24 cellular contexts compared by ENCODE assay signal in the genomic region with DNA sequence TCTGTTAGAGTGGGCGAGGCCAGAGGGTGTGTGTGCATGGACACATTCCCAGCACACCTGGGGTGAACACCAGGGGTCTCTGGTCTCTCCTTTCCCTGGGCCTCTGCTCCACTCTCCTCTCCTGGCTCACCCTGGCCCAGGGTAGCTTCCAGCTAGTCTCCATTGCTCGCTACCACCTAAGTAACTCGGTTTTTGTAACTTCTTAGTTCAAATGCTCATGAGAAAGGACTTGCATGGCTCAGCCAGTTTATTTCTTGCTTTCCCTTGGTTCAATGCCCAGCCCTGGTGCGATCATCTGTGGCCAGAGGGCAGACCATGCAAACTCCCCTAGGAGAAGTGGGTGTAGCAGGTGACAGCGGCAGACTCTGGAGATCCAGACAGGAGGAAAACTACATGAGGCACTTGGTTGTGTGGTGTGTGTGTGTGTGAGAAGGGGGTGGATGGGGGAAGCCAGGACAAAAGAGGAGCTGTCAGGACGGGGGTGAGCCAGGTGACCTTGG. TPM values are rescaled to one million over a fixed set of nuclear protein-coding genes. Genes with fewer than 3 reads are reported as not detected.
"Had no signal": no experiment of that assay in that cellular context is flagged by ENCODE, and none has a peak within 500 bp of the region (broad histone marks: within the 10 kb centered on the region; RNA-seq: fewer than 3 reads in every experiment).

No MANE protein-coding gene starts in this region.

- H3K4me3 ChIP-seq: left lung, ovary, SK-N-MC, transverse colon had no signal

- H3K27me3 ChIP-seq: foreskin keratinocyte, left lung, ovary, transverse colon had no signal

- ATAC-seq: activated naive CD8-positive, alpha-beta T cell treated with anti-CD3 and anti-CD28 coated beads, Interleukin-2, amount 50 U/mL, for 24 hours; left lung had no signal

- DNase-seq: activated B cell treated with CpG ODN at 0.5 μM for 24 hours; activated CD4-positive, alpha-beta memory T cell treated with anti-CD3 and anti-CD28 coated beads for 36 hours; activated CD4-positive, alpha-beta T cell treated with anti-CD3 and anti-CD28 coated beads for 4 hours; activated naive CD4-positive, alpha-beta T cell treated with anti-CD3 and anti-CD28 coated beads, Interleukin-2, amount 10 ng/mL, durations not matched to agents 7 days and 5 days; activated naive CD8-positive, alpha-beta T cell treated with anti-CD3 and anti-CD28 coated beads, Interleukin-2, amount 50 U/mL, for 24 hours; activated T-cell treated with anti-CD3 and anti-CD28 coated beads, Interleukin-2, amount 50 U/mL, for 1 hour; anterior cingulate cortex; central memory CD4-positive, alpha-beta T cell; foreskin keratinocyte; hypothalamus; kidney; left lung; ovary; stimulated activated CD8-positive, alpha-beta memory T cell treated with anti-CD3 and anti-CD28 coated beads, Interleukin-4, amount 100 ng/mL, for 48 hours; stimulated activated naive CD4-positive, alpha-beta T cell treated with Interleukin-2 at 50 U/mL for 16 hours; substantia nigra; transverse colon had no signal

- H3K36me3 ChIP-seq: left lung, ovary, transverse colon had no signal

- FAIRE-seq: colon, kidney had no signal

- H3K9me3 ChIP-seq: ovary had no signal

- H3K27ac ChIP-seq: foreskin keratinocyte, left lung, ovary, SK-N-MC, transverse colon had no signal

RNA-seq across cellular contexts. Expression of gene ACVRL1, which starts 35.2 kb away (rescaled TPM):
- total RNA-seq: activated B cell treated with CpG ODN at 0.5 μM for 24 hours; activated CD4-positive, alpha-beta memory T cell treated with anti-CD3 and anti-CD28 coated beads for 36 hours; activated T-helper 2 cell treated with anti-CD3 and anti-CD28 coated beads, Interferon-gamma antibody, Interleukin-2, Interleukin-4, amounts not matched to agents 10 μg/mL and 5 μg/mL and 100 μg/mL, durations not matched to agents 14 hours and 24 hours and 36 hours; foreskin keratinocyte had no signal
- polyA plus RNA-seq: neural cell had no signal

RNA-seq across cellular contexts. Expression of gene ANKRD33, which starts 54.6 kb away (rescaled TPM):
- total RNA-seq: activated B cell treated with CpG ODN at 0.5 μM for 24 hours; activated CD4-positive, alpha-beta memory T cell treated with anti-CD3 and anti-CD28 coated beads for 36 hours; activated T-helper 2 cell treated with anti-CD3 and anti-CD28 coated beads, Interferon-gamma antibody, Interleukin-2, Interleukin-4, amounts not matched to agents 10 μg/mL and 5 μg/mL and 100 μg/mL, durations not matched to agents 14 hours and 24 hours and 36 hours; foreskin keratinocyte; kidney; left lung; lung microvascular endothelial cell; myocyte; ovary; transverse colon had no signal
- polyA plus RNA-seq: fibroblast of lung, foreskin keratinocyte, neural cell, ovary had no signal
